8 cellular contexts compared by ENCODE assay signal in the genomic region with DNA sequence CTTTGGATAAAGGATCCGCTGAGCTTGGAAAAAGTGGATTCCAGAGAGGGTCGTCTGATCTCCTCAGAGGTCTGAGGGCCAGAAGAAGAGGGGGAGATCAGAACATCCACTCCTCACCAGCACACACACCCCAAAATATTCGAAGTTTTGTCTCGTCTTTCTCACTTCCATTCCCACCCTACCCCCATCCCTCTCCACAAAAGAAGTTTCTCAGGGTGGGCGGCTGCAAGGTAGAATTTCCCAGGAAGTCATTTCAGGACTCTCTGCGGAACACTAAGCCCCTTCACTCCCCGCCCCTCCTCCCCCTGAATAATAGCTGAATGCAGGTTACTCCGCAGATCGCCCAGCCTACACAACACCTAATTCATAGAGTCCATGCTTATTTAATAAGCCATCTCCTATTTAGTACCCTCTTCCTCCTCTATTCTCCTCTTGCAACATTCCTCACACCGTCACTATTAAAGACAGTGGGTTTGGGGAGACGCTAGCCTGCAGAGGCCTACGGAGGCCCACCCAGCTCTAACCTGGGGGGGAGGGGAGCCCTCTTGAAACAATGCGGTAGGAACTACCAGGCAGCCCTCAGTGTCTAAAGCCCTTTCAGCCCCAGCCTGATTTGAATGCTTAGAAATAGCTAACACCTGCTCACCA. TPM values are rescaled to one million over a fixed set of nuclear protein-coding genes. Genes with fewer than 3 reads are reported as not detected.
DNase-seq lines count a peak whose midpoint lies in the region; ATAC-seq and TF ChIP-seq lines count a peak whose summit lies in the region.

No MANE protein-coding gene starts in this region.

- H3K9me3 Mint-ChIP-seq in activated CD8-positive, alpha-beta T cell treated with anti-CD3 and anti-CD28 coated beads for 36 hours: no peaks in the 10 kb centered on the region
- H3K9me3 Mint-ChIP-seq in stimulated activated naive CD8-positive, alpha-beta T cell treated with anti-CD3 and anti-CD28 coated beads, Interleukin-15, amount 100 ng/mL, for 72 hours: no peaks in the 10 kb centered on the region

- peak overlapping the region; percentile 69 to 93 (median 87) for H3K4me2 ChIP-seq in BLaER1 treated with 17β-estradiol and CSF1 and Interleukin-3, amounts not matched to agents 10 nM and 100 nM

- H3K9ac ChIP-seq in BLaER1 treated with 17β-estradiol and CSF1 and Interleukin-3, amounts not matched to agents 10 nM and 100 nM: peak overlapping the region; percentile 51 to 79 (median 68); a peak in 19 of 22 replicates
- H3K9ac ChIP-seq in iPS-18a (ENCODE audit: low read length): peak overlapping the region; percentile 72

- peak overlapping the region; percentile 54 to 74 (median 66) for H3K4me3 ChIP-seq in BLaER1 treated with 17β-estradiol and CSF1 and Interleukin-3, amounts not matched to agents 10 nM and 100 nM
- H3K4me3 ChIP-seq in iPS-18a (ENCODE audit: low read length): peak overlapping the region; percentile 77

- peak overlapping the region; percentile 70 for H3K4me3 Mint-ChIP-seq in activated CD8-positive, alpha-beta T cell treated with anti-CD3 and anti-CD28 coated beads for 36 hours
- H3K4me3 Mint-ChIP-seq in stimulated activated naive CD8-positive, alpha-beta T cell treated with anti-CD3 and anti-CD28 coated beads, Interleukin-15, amount 100 ng/mL, for 72 hours: peak overlapping the region; percentile 74 to 87

- H3K4me1 ChIP-seq in BLaER1 treated with 17β-estradiol and CSF1 and Interleukin-3, amounts not matched to agents 10 nM and 100 nM: peaks cover 12 to 31% (median 24%) of the 10 kb centered on the region in 10 experiments
- H3K4me1 ChIP-seq in iPS-18a (ENCODE audit: control insufficient read depth, low read depth, low read length): peaks cover 69% of the 10 kb centered on the region

- CTCF ChIA-PET in activated CD8-positive, alpha-beta T cell treated with anti-CD3 and anti-CD28 coated beads for 36 hours (lab: Charles Lee): interaction anchor here (0.6 to 6.8 kb wide), 8 partner anchors 16 to 1043 kb away, joined by 3 to 41 read pairs (median 4); a partner anchor contains a TSS

- DNase-seq in activated CD8-positive, alpha-beta T cell treated with anti-CD3 and anti-CD28 coated beads for 36 hours: no peak
- no peak for DNase-seq in stimulated activated naive CD8-positive, alpha-beta T cell treated with anti-CD3 and anti-CD28 coated beads, Interleukin-15, amount 100 ng/mL, for 72 hours
- no peak for DNase-seq in cortex of kidney (lab: John Stamatoyannopoulos, UW)
- DNase-seq in central memory CD4-positive, alpha-beta T cell: no peak

- no peaks in the 10 kb centered on the region; a peak in 1 of 22 replicates for H3K36me3 ChIP-seq in BLaER1 treated with 17β-estradiol and CSF1 and Interleukin-3, amounts not matched to agents 10 nM and 100 nM
- H3K36me3 ChIP-seq in iPS-18a (ENCODE audit: control insufficient read depth, low read depth, low read length): peaks cover 36% of the 10 kb centered on the region

- H3K27ac Mint-ChIP-seq in activated CD8-positive, alpha-beta T cell treated with anti-CD3 and anti-CD28 coated beads for 36 hours: peak overlapping the region; percentile 67
- peak overlapping the region; percentile 37 to 62 for H3K27ac Mint-ChIP-seq in stimulated activated naive CD8-positive, alpha-beta T cell treated with anti-CD3 and anti-CD28 coated beads, Interleukin-15, amount 100 ng/mL, for 72 hours

- intact Hi-C loops in activated CD8-positive, alpha-beta T cell treated with anti-CD3 and anti-CD28 coated beads for 36 hours (cut with micrococcal nuclease): no loop called here

- POLR2A ChIA-PET in activated CD8-positive, alpha-beta T cell treated with anti-CD3 and anti-CD28 coated beads for 36 hours (lab: Charles Lee): interaction anchor here (0.9 to 8.0 kb wide), 6 partner anchors 15 to 90 kb away, joined by 3 to 62 read pairs (median 4); a partner anchor contains a TSS

- no peaks in the 10 kb centered on the region for H3K9me3 ChIP-seq in BLaER1 treated with 17β-estradiol and CSF1 and Interleukin-3, amounts not matched to agents 10 nM and 100 nM (replicated peaks in 1 of 11)
- no peaks in the 10 kb centered on the region for H3K9me3 ChIP-seq in iPS-18a (ENCODE audit: control insufficient read depth, low read depth, low read length)

- no peak for TF ChIP-seq CTCF in activated CD8-positive, alpha-beta T cell treated with anti-CD3 and anti-CD28 coated beads for 36 hours (IDR thresholded peaks at IDR 0.05)

- H3K4me1 Mint-ChIP-seq in activated CD8-positive, alpha-beta T cell treated with anti-CD3 and anti-CD28 coated beads for 36 hours (ENCODE audit: low read depth): peaks cover 16% of the 10 kb centered on the region
- H3K4me1 Mint-ChIP-seq in stimulated activated naive CD8-positive, alpha-beta T cell treated with anti-CD3 and anti-CD28 coated beads, Interleukin-15, amount 100 ng/mL, for 72 hours: peaks cover 24% of the 10 kb centered on the region

- H3K27me3 Mint-ChIP-seq in activated CD8-positive, alpha-beta T cell treated with anti-CD3 and anti-CD28 coated beads for 36 hours: no peaks in the 10 kb centered on the region
- no peaks in the 10 kb centered on the region for H3K27me3 Mint-ChIP-seq in stimulated activated naive CD8-positive, alpha-beta T cell treated with anti-CD3 and anti-CD28 coated beads, Interleukin-15, amount 100 ng/mL, for 72 hours

- H3K27me3 ChIP-seq in BLaER1 treated with 17β-estradiol and CSF1 and Interleukin-3, amounts not matched to agents 10 nM and 100 nM: peaks cover 0 to 5% (median 0%) of the 10 kb centered on the region in 11 experiments; a peak in 1 of 22 replicates
- no peaks in the 10 kb centered on the region for H3K27me3 ChIP-seq in iPS-18a (ENCODE audit: control insufficient read depth, insufficient read depth, low read length)

- peak overlapping the region in 3 of 11 experiments; percentile 7 to 67 (median 53); a peak in 3 of 22 replicates for H3K27ac ChIP-seq in BLaER1 treated with 17β-estradiol and CSF1 and Interleukin-3, amounts not matched to agents 10 nM and 100 nM
- H3K27ac ChIP-seq in iPS-18a (ENCODE audit: low read length): peak overlapping the region; percentile 95

- ATAC-seq in HG03139 (IDR thresholded peaks at IDR 0.05; ENCODE audit: unreplicated experiment): peak; percentile 55
- ATAC-seq in activated CD8-positive, alpha-beta T cell treated with anti-CD3 and anti-CD28 coated beads for 36 hours: no peak
- ATAC-seq in stimulated activated naive CD8-positive, alpha-beta T cell treated with anti-CD3 and anti-CD28 coated beads, Interleukin-15, amount 100 ng/mL, for 72 hours: no peak
- ATAC-seq in HG03280 (IDR thresholded peaks at IDR 0.05; ENCODE audit: unreplicated experiment): no peak

- no peaks in the 10 kb centered on the region for H4K20me1 ChIP-seq in BLaER1 treated with 17β-estradiol and CSF1 and Interleukin-3, amounts not matched to agents 10 nM and 100 nM

- no peaks in the 10 kb centered on the region for H3K36me3 Mint-ChIP-seq in activated CD8-positive, alpha-beta T cell treated with anti-CD3 and anti-CD28 coated beads for 36 hours (ENCODE audit: low read depth)

RNA-seq across cellular contexts. Expression of a gene that starts 0.7 kb away (rescaled TPM):
- 1 to 10 TPM; 2.9 to 3.5 TPM for total RNA-seq in activated CD8-positive, alpha-beta T cell treated with anti-CD3 and anti-CD28 coated beads for 36 hours

RNA-seq across cellular contexts. Expression of a gene that starts 15.7 kb away (rescaled TPM):
- 10 to 100 TPM; 66.7 to 70.8 TPM for total RNA-seq in activated CD8-positive, alpha-beta T cell treated with anti-CD3 and anti-CD28 coated beads for 36 hours

RNA-seq across cellular contexts. Expression of a gene that starts 49.8 kb away (rescaled TPM):
- 10 to 100 TPM; 65.2 to 65.8 TPM for total RNA-seq in activated CD8-positive, alpha-beta T cell treated with anti-CD3 and anti-CD28 coated beads for 36 hours

RNA-seq across cellular contexts. Expression of a gene that starts 50.0 kb away (rescaled TPM):
- total RNA-seq in activated CD8-positive, alpha-beta T cell treated with anti-CD3 and anti-CD28 coated beads for 36 hours: 10 to 100 TPM; 18.2 to 19.8 TPM

RNA-seq across cellular contexts. Expression of a gene that starts 53.1 kb away (rescaled TPM):
- not detected for total RNA-seq in activated CD8-positive, alpha-beta T cell treated with anti-CD3 and anti-CD28 coated beads for 36 hours
